In the genomic region with DNA sequence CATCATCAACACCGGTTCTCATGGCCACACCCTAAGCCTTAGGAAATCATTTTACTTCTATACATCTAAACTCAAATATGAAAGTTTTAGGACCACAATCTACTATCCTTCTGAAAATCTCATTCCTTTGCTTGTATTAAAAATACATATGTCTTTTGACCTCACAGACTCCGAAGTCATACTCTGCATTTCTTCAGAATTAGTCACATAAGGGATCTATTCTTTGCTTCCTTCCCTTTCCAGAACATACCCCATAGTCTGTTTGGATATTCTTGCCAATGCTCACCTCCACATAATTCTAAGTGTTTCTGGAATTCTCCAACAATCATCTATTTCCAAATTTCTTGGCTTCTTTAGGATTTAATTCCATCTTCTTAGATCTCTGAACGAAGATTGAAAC, we compare ENCODE assay signal across 24 cellular contexts. TPM values are rescaled to one million over a fixed set of nuclear protein-coding genes. Genes with fewer than 3 reads are reported as not detected.
DNase-seq lines count a peak whose midpoint lies in the region; ATAC-seq, FAIRE-seq and TF ChIP-seq lines count a peak whose summit lies in the region.
"Had no signal": no experiment of that assay in that cellular context is flagged by ENCODE, and none has a peak within 500 bp of the region (broad histone marks: within the 10 kb centered on the region; RNA-seq: fewer than 3 reads in every experiment).

No MANE protein-coding gene starts in this region.

- H3K27me3 ChIP-seq in RWPE2 (ENCODE audit: insufficient read depth, poor library complexity, severe bottlenecking) (no peaks in the 10 kb centered on the region), endothelial cell of umbilical vein (ENCODE audit: control insufficient read depth in 2 of 2, insufficient read depth in 2 of 2, low read length in 2 of 2) (no peaks in the 10 kb centered on the region)
- H3K27me3 ChIP-seq: BLaER1, SJCRH30 had no signal

- H3K36me3 ChIP-seq in RWPE2 (ENCODE audit: low read depth): no peaks in the 10 kb centered on the region
- H3K36me3 ChIP-seq in endothelial cell of umbilical vein (ENCODE audit: control insufficient read depth in 2 of 2, extremely low read depth in 1 of 2, insufficient read depth in 2 of 2, low read length in 2 of 2): no peaks in the 10 kb centered on the region
- H3K36me3 ChIP-seq: BLaER1, SJCRH30 had no signal

- H4K20me1 ChIP-seq in endothelial cell of umbilical vein (replicated peaks; ENCODE audit: control insufficient read depth, extremely low read depth, insufficient read depth, low read length): no peaks in the 10 kb centered on the region
- H4K20me1 ChIP-seq: BLaER1 had no signal

- intact Hi-C loops in endothelial cell of umbilical vein (cut with micrococcal nuclease): no loop called here

- TF ChIP-seq CTCF in RWPE2 (IDR thresholded peaks at IDR 0.05; ENCODE audit: poor library complexity, severe bottlenecking): no peak
- TF ChIP-seq CTCF in endothelial cell of umbilical vein (IDR thresholded peaks at IDR 0.05; ENCODE audit: extremely low read depth in 1 of 2, insufficient read depth in 1 of 2, low read depth in 1 of 2, low read length in 2 of 2): no peak

- H3K4me3 ChIP-seq in RWPE2 (ENCODE audit: severe bottlenecking) (no peak overlapping the region), endothelial cell of umbilical vein (replicated peaks in 1 of 3; ENCODE audit: insufficient read depth in 1 of 3, low read depth in 1 of 3, low read length in 3 of 3) (no peak overlapping the region)
- H3K4me3 ChIP-seq: BLaER1, SJCRH30 had no signal

- no peaks in the 10 kb centered on the region for H3K9me3 ChIP-seq in RWPE2 (ENCODE audit: severe bottlenecking)
- H3K9me3 ChIP-seq in endothelial cell of umbilical vein (replicated peaks; ENCODE audit: control insufficient read depth, insufficient read depth, low read length): no peaks in the 10 kb centered on the region
- H3K9me3 ChIP-seq: BLaER1, SJCRH30 had no signal

- ATAC-seq in RWPE2 (ENCODE audit: low read depth): peak; percentile 60; the same call in 2 of the 3 replicates
- no peak for ATAC-seq in HG03520 (IDR thresholded peaks at IDR 0.05; ENCODE audit: unreplicated experiment)
- no peak for ATAC-seq in esophagus mucosa

- BruUV-seq in endothelial cell of umbilical vein (replicated peaks; lab: Mats Ljungman, UMichigan): no TSS peak

- H3K4me1 ChIP-seq in RWPE2 (ENCODE audit: insufficient read depth, poor library complexity, severe bottlenecking) (peaks cover 16% of the 10 kb centered on the region), endothelial cell of umbilical vein (ENCODE audit: control insufficient read depth, extremely low read depth, insufficient read depth, low read length) (peaks cover 23% of the 10 kb centered on the region)
- H3K4me1 ChIP-seq: BLaER1, SJCRH30 had no signal

- FAIRE-seq in endothelial cell of umbilical vein (lab: Jason Lieb, UNC): no peak
- FAIRE-seq: GM12891, GM18507, H1, HTR-8/SVneo had no signal

- CTCF ChIA-PET in endothelial cell of umbilical vein (lab: Charles Lee): no interaction called here

- POLR2A ChIA-PET in endothelial cell of umbilical vein (lab: Charles Lee): no interaction called here

- H3K4me2 ChIP-seq in endothelial cell of umbilical vein (ENCODE audit: insufficient read depth, low read length): peak overlapping the region; percentile 62
- H3K4me2 ChIP-seq: BLaER1 had no signal

- H2AFZ ChIP-seq in endothelial cell of umbilical vein (ENCODE audit: low read depth, low read length): no peak overlapping the region

- DNase-seq in ELR (ENCODE audit: low read depth): peak; percentile 32
- DNase-seq in RWPE2 (ENCODE audit: low spot score): no peak
- peak; percentile 6 for DNase-seq in endothelial cell of umbilical vein (ENCODE audit: low read depth, low spot score)
- DNase-seq in kidney tubule cell (ENCODE audit: low spot score): peak; percentile 15
- DNase-seq in NCI-H1048 (lab: John Stamatoyannopoulos, UW): no peak
- no peak for DNase-seq in NCI-H1092 treated with DMSO at 0.1 percent for 48 hours (lab: John Stamatoyannopoulos, UW)
- DNase-seq: DMS 273 treated with DMSO at 0.1 percent for 48 hours, GF-D8, MV-4-11, NCI-H1436, NCI-H2029, NCI-H2171, NCI-H446 treated with DMSO at 0.1 percent for 48 hours, OCI-M1, SJCRH30 had no signal

- no peaks in the 10 kb centered on the region for H3K9me1 ChIP-seq in endothelial cell of umbilical vein (replicated peaks; ENCODE audit: control insufficient read depth, extremely low read depth, insufficient read depth, low read length)

- dilution Hi-C loops in endothelial cell of umbilical vein (cut with MboI; ENCODE audit: extremely low pct_ligation_motif_present, low sequenced_read_pairs): no loop called here

- H3K27ac ChIP-seq in RWPE2 (ENCODE audit: poor library complexity, severe bottlenecking): peak overlapping the region; percentile 62
- H3K27ac ChIP-seq in endothelial cell of umbilical vein (ENCODE audit: insufficient read depth, low read depth, low read length): peak overlapping the region; percentile 34
- H3K27ac ChIP-seq: BLaER1, RWPE1, SJCRH30 had no signal

- H3K9ac ChIP-seq in endothelial cell of umbilical vein (replicated peaks; ENCODE audit: extremely low read depth, insufficient read depth, low read length): peak overlapping the region; percentile 3
- H3K9ac ChIP-seq: BLaER1 had no signal

- no peaks in the 10 kb centered on the region for H3K79me2 ChIP-seq in endothelial cell of umbilical vein (ENCODE audit: control insufficient read depth, insufficient read depth, low read length)

- no peak for TF ChIP-seq POLR2A in endothelial cell of umbilical vein (IDR thresholded peaks at IDR 0.05; ENCODE audit: low read depth, low read length)

TF ChIP-seq in endothelial cell of umbilical vein, 7 proteins besides CTCF, POLR2A, EP300 and RAD21:
- TF ChIP-seq FOS (IDR thresholded peaks at IDR 0.05; ENCODE audit: borderline replicate concordance, insufficient read depth, low read length): peak; percentile 17
- no peak for TF ChIP-seq MYC (IDR thresholded peaks at IDR 0.05; ENCODE audit: low read depth, low read length)
- no peak for TF ChIP-seq JUN (IDR thresholded peaks at IDR 0.05; ENCODE audit: borderline replicate concordance, insufficient read depth, insufficient read length, low read depth)

RNA-seq across cellular contexts. Expression of a gene that starts 14.2 kb away (rescaled TPM):
- not detected in 2 replicates for total RNA-seq in endothelial cell of umbilical vein
- polyA plus RNA-seq in endothelial cell of umbilical vein: not detected in 2 replicates
- not detected in 2 replicates for polyA plus RNA-seq in endothelial cell of umbilical vein (2011; cell fraction: cytosol; rRNA removed)
- polyA plus RNA-seq in endothelial cell of umbilical vein (2011; cell fraction: nucleus; rRNA removed): not detected in 2 replicates
- not detected in 2 replicates for polyA plus RNA-seq in endothelial cell of umbilical vein (2012)
- polyA minus RNA-seq in endothelial cell of umbilical vein: not detected in 2 replicates
- polyA minus RNA-seq in endothelial cell of umbilical vein (2011; cell fraction: cytosol; rRNA and poly(A)+ RNA removed): not detected
- polyA minus RNA-seq in endothelial cell of umbilical vein (2011; cell fraction: nucleus; rRNA and poly(A)+ RNA removed): not detected in 2 replicates
- 33.7 TPM for total RNA-seq in esophagus mucosa
- total RNA-seq: A172, H1, SJCRH30 had no signal

Comparison
In these comparisons a context has a peak if more than half of its experiments do, and no peak if none do; other contexts are left out.
1. DNase-seq: peak in ELR (single experiment), endothelial cell of umbilical vein (single experiment) and kidney tubule cell (single experiment); none in RWPE2 (single experiment), NCI-H1048 (single experiment) and NCI-H1092 treated with DMSO at 0.1 percent for 48 hours (single experiment).
2. RNA of a gene that starts 14.2 kb away (total RNA-seq): 33.7 TPM in esophagus mucosa (single experiment); not detected in endothelial cell of umbilical vein; every median in the first group is over 10 times any median in the second.